Comparison of ENCODE assay signal across 15 cellular contexts in genomic region chr11:83060965-83061364, GRCh38.
"Had no signal": no experiment of that assay in that cellular context is flagged by ENCODE, and none has a peak within 500 bp of the region (broad histone marks: within the 10 kb centered on the region; RNA-seq: fewer than 3 reads in every experiment).

No MANE protein-coding gene starts in this region.

- H3K27ac Mint-ChIP-seq: type B pancreatic cell had no signal

- H3K27me3 Mint-ChIP-seq: activated CD8-positive, alpha-beta T cell treated with anti-CD3 and anti-CD28 coated beads for 36 hours; natural killer cell treated with Interleukin-12 subunit alpha and Interleukin-12 subunit beta and Interleukin-15 and Interleukin-18, amount 100 ng/mL, for 72 hours; type B pancreatic cell had no signal

- H3K9me3 ChIP-seq: ascending aorta had no signal

- H3K36me3 ChIP-seq: ascending aorta had no signal

- H3K4me3 ChIP-seq: ascending aorta, lung had no signal

- DNase-seq: activated CD4-positive, alpha-beta T cell treated with anti-CD3 and anti-CD28 coated beads for 48 hours; activated CD8-positive, alpha-beta T cell treated with anti-CD3 and anti-CD28 coated beads for 36 hours; activated gamma-delta T cell treated with Interleukin-2 at 50 U/mL for 16 hours; activated T-cell treated with anti-CD3 and anti-CD28 coated beads, Interleukin-2, amount 50 U/mL, for 48 hours; head of caudate nucleus; immature natural killer cell; posterior cingulate gyrus; stimulated activated CD4-positive, alpha-beta T cell treated with anti-CD3 and anti-CD28 coated beads, Interleukin-4, amount 100 ng/mL, for 24 hours; stimulated activated naive CD8-positive, alpha-beta T cell treated with anti-CD3 and anti-CD28 coated beads, Interleukin-15, Interleukin-2, amounts not matched to agents 100 U/mL and 50 U/mL, for 24 hours had no signal

- H3K27ac ChIP-seq: ascending aorta had no signal

- H3K27me3 ChIP-seq: ascending aorta had no signal

- H3K4me3 Mint-ChIP-seq: activated CD8-positive, alpha-beta T cell treated with anti-CD3 and anti-CD28 coated beads for 36 hours; T-helper 1 cell treated with Interleukin-12 subunit alpha and Interleukin-12 subunit beta and Interleukin-4 antibody, amounts not matched to agents 30 μg/mL and 1 μg/mL, for 36 hours; type B pancreatic cell had no signal

- ATAC-seq: activated CD8-positive, alpha-beta T cell treated with anti-CD3 and anti-CD28 coated beads for 36 hours; natural killer cell treated with Interleukin-12 subunit alpha and Interleukin-12 subunit beta and Interleukin-15 and Interleukin-18, amount 100 ng/mL, for 72 hours; SK-N-SH treated with all-trans-retinoic acid at 6 μM for 48 hours; stimulated activated naive CD8-positive, alpha-beta T cell treated with anti-CD3 and anti-CD28 coated beads, Interleukin-15, Interleukin-2, amounts not matched to agents 100 U/mL and 50 U/mL, for 24 hours had no signal

- H3K9me3 Mint-ChIP-seq: immature natural killer cell; natural killer cell treated with Interleukin-12 subunit alpha and Interleukin-12 subunit beta and Interleukin-15 and Interleukin-18, amount 100 ng/mL, for 72 hours; type B pancreatic cell had no signal

- H3K36me3 Mint-ChIP-seq: natural killer cell treated with Interleukin-12 subunit alpha and Interleukin-12 subunit beta and Interleukin-15 and Interleukin-18, amount 100 ng/mL, for 72 hours had no signal
